Comparison of ENCODE assay signal across 8 cellular contexts in the genomic region with DNA sequence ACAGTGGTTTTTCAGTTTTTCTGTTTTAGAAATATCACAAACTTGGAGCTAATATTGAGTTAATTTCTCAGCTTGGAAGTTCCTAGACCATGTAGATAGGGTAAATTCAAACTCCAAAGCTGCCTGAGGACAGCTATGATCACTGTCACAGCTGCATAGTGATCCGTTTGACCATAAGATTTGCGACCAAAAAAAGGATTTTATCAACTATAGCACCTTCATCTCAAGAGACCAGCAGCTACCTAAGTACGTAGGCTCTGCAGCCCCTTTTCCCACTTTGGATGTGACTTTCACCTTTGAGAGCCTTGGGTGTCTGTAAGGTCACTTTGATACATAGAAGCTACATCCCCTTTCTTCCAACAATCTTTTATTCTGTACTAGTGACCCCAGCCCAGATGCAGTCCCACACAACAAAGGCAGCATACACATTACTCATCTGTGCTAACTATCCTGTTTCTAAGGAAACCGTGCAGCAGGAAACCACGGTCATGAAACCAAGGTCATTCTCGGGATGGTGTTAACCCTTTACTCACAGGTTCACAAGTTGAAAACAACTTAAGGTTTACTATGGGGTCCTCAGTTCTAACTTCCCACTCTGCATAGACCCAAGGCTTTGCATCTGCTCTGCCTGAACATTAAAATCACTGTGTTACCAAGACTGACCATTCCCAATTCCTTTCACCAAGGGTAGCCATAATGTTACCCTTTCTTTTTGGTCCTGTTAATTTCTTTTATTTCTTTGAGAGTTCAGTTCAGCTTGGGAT.
DNase-seq lines count a peak whose midpoint lies in the region; ATAC-seq and TF ChIP-seq lines count a peak whose summit lies in the region.

No MANE protein-coding gene starts in this region.

- H3K9me3 Mint-ChIP-seq in stimulated activated naive CD8-positive, alpha-beta T cell treated with anti-CD3 and anti-CD28 coated beads, Interleukin-15, amount 100 ng/mL, for 72 hours: no peaks in the 10 kb centered on the region

- H3K4me1 ChIP-seq in cardiac muscle cell (ENCODE audit: low read depth): peaks cover 11% of the 10 kb centered on the region

- intact Hi-C loops in Right ventricle myocardium inferior (cut with DNase I): loop anchor here (5.0 kb wide), 1 partner anchor 57 kb away; no protein-coding TSS in a partner anchor
- intact Hi-C loops in left colon (cut with DNase I, micrococcal nuclease): no loop called here

- H3K36me3 ChIP-seq in cardiac muscle cell: peaks cover 15% of the 10 kb centered on the region

- DNase-seq in cardiac muscle cell (ENCODE audit: low read depth in 1 of 2, low spot score in 1 of 2) (peak in 1 of 2 donors; percentile 81), Right ventricle myocardium inferior (ENCODE audit: missing footprints) (no peak), RPMI8226 (peak; percentile 14), fibroblast of the aortic adventitia (ENCODE audit: low read depth) (peak; percentile 47), NCI-H748 treated with DMSO at 0.1 percent for 48 hours (lab: John Stamatoyannopoulos, UW) (no peak), NCI-H1048 (lab: John Stamatoyannopoulos, UW) (no peak), left colon (no peak)
- peak; percentile 5 to 29 for DNase-seq in stimulated activated naive CD8-positive, alpha-beta T cell treated with anti-CD3 and anti-CD28 coated beads, Interleukin-15, amount 100 ng/mL, for 72 hours

- no peaks in the 10 kb centered on the region for H3K27me3 ChIP-seq in cardiac muscle cell

- peaks cover 10% of the 10 kb centered on the region for H3K4me1 Mint-ChIP-seq in stimulated activated naive CD8-positive, alpha-beta T cell treated with anti-CD3 and anti-CD28 coated beads, Interleukin-15, amount 100 ng/mL, for 72 hours

- no peaks in the 10 kb centered on the region for H3K27me3 Mint-ChIP-seq in stimulated activated naive CD8-positive, alpha-beta T cell treated with anti-CD3 and anti-CD28 coated beads, Interleukin-15, amount 100 ng/mL, for 72 hours

- peak overlapping the region in 1 of 2 donors; percentile 10 for H3K4me3 Mint-ChIP-seq in stimulated activated naive CD8-positive, alpha-beta T cell treated with anti-CD3 and anti-CD28 coated beads, Interleukin-15, amount 100 ng/mL, for 72 hours

- ATAC-seq in Right ventricle myocardium inferior (no peak), left colon (no peak)
- peak; percentile 93 for ATAC-seq in stimulated activated naive CD8-positive, alpha-beta T cell treated with anti-CD3 and anti-CD28 coated beads, Interleukin-15, amount 100 ng/mL, for 72 hours

- H3K4me3 ChIP-seq in cardiac muscle cell (no peak overlapping the region), fibroblast of the aortic adventitia (ENCODE audit: low read depth, low read length) (no peak overlapping the region)

- TF ChIP-seq CTCF in cardiac muscle cell (IDR thresholded peaks at IDR 0.05; ENCODE audit: low read depth, low read length) (no peak), fibroblast of the aortic adventitia (IDR thresholded peaks at IDR 0.05; ENCODE audit: insufficient read depth, low read length) (no peak)

- peak overlapping the region in 1 of 2 donors; percentile 80 for H3K27ac Mint-ChIP-seq in stimulated activated naive CD8-positive, alpha-beta T cell treated with anti-CD3 and anti-CD28 coated beads, Interleukin-15, amount 100 ng/mL, for 72 hours

- H3K27ac ChIP-seq in cardiac muscle cell: peak overlapping the region; percentile 15

- H3K9me3 ChIP-seq in cardiac muscle cell (ENCODE audit: low read depth): no peaks in the 10 kb centered on the region

Comparison
In these comparisons a context has a peak if more than half of its experiments do, and no peak if none do; other contexts are left out.
1. DNase-seq: peak in RPMI8226 (single experiment), fibroblast of the aortic adventitia (single experiment) and stimulated activated naive CD8-positive, alpha-beta T cell treated with anti-CD3 and anti-CD28 coated beads, Interleukin-15, amount 100 ng/mL, for 72 hours (2 of 2); none in Right ventricle myocardium inferior (single experiment), NCI-H748 treated with DMSO at 0.1 percent for 48 hours (single experiment), NCI-H1048 (single experiment) and left colon (0 of 2).